Comparison of ENCODE assay signal across 32 cellular contexts in genomic region chr14:31125231-31125630, GRCh38.
"Had no signal": no experiment of that assay in that cellular context is flagged by ENCODE, and none has a peak within 500 bp of the region (broad histone marks: within the 10 kb centered on the region; RNA-seq: fewer than 3 reads in every experiment).

No MANE protein-coding gene starts in this region.

- H3K27ac ChIP-seq: brain microvascular endothelial cell, Peyer's patch, SJSA1 had no signal

- H3K27me3 ChIP-seq: brain microvascular endothelial cell, MG63, Peyer's patch, SJSA1 had no signal

- DNase-seq: activated CD4-positive, alpha-beta T cell treated with anti-CD3 and anti-CD28 coated beads, Interleukin-2, amount 10 ng/mL, durations not matched to agents 24 days and 14 days; activated CD4-positive, alpha-beta T cell treated with anti-CD3 and anti-CD28 coated beads, Interleukin-2, amount 50 U/mL, for 4 hours; activated CD8-positive, alpha-beta T cell treated with anti-CD3 and anti-CD28 coated beads for 36 hours; activated gamma-delta T cell; activated naive CD4-positive, alpha-beta T cell treated with Interleukin-2 at 50 U/mL for 16 hours; activated naive CD8-positive, alpha-beta T cell treated with anti-CD3 and anti-CD28 coated beads, Interleukin-2, amount 50 U/mL, for 24 hours; activated T-cell treated with anti-CD3 and anti-CD28 coated beads, Interleukin-2, amount 50 U/mL, for 24 hours; aorta; brain microvascular endothelial cell; central memory CD4-positive, alpha-beta T cell; Kasumi-1; KG1; MG63; NCI-H1048; NCI-H1436 treated with DMSO at 0.1 percent for 48 hours; NCI-H1694 treated with DMSO at 0.1 percent for 48 hours; NCI-H2029 treated with DMSO at 0.1 percent for 48 hours; NCI-H2107; NCI-H2171; NCI-H510A; NCI-H526; NCI-H748 treated with DMSO at 0.1 percent for 48 hours; NK-92 treated with Interleukin-12 subunit alpha and Interleukin-12 subunit beta, amount 100 ng/mL, for 24 hours; PC-3; Peyer's patch; RPMI8226; SHP77 treated with DMSO at 0.1 percent for 48 hours; SK-N-SH; T-cell had no signal

- H3K4me3 Mint-ChIP-seq: activated CD4-positive, alpha-beta T cell treated with anti-CD3 and anti-CD28 coated beads, Interleukin-2, amount 10 ng/mL, durations not matched to agents 24 days and 14 days; activated CD8-positive, alpha-beta T cell treated with anti-CD3 and anti-CD28 coated beads for 36 hours; activated naive CD4-positive, alpha-beta T cell treated with anti-CD3 and anti-CD28 coated beads, Interleukin-2, amount 50 U/mL, for 24 hours; activated naive CD8-positive, alpha-beta T cell treated with anti-CD3 and anti-CD28 coated beads, Interleukin-2, amount 50 U/mL, for 24 hours; activated T-cell treated with anti-CD3 and anti-CD28 coated beads, Interleukin-2, amount 50 U/mL, for 24 hours had no signal

- H3K9me3 Mint-ChIP-seq: activated CD4-positive, alpha-beta T cell treated with anti-CD3 and anti-CD28 coated beads, Interleukin-2, amount 10 ng/mL, durations not matched to agents 24 days and 14 days; activated CD8-positive, alpha-beta T cell treated with anti-CD3 and anti-CD28 coated beads for 36 hours; activated naive CD4-positive, alpha-beta T cell treated with anti-CD3 and anti-CD28 coated beads, Interleukin-2, amount 50 U/mL, for 24 hours; activated naive CD8-positive, alpha-beta T cell treated with anti-CD3 and anti-CD28 coated beads, Interleukin-2, amount 50 U/mL, for 24 hours; activated T-cell treated with anti-CD3 and anti-CD28 coated beads, Interleukin-2, amount 50 U/mL, for 24 hours; activated T-helper 2 cell treated with anti-CD3 and anti-CD28 coated beads, Interferon-gamma antibody, Interleukin-2, Interleukin-4, amounts not matched to agents 10 μg/mL and 5 μg/mL and 100 μg/mL, durations not matched to agents 14 hours and 24 hours and 36 hours; T-cell had no signal

- H3K27me3 Mint-ChIP-seq: activated CD4-positive, alpha-beta T cell treated with anti-CD3 and anti-CD28 coated beads, Interleukin-2, amount 10 ng/mL, durations not matched to agents 24 days and 14 days; activated CD8-positive, alpha-beta T cell treated with anti-CD3 and anti-CD28 coated beads for 36 hours; activated naive CD4-positive, alpha-beta T cell treated with anti-CD3 and anti-CD28 coated beads, Interleukin-2, amount 50 U/mL, for 24 hours; activated naive CD8-positive, alpha-beta T cell treated with anti-CD3 and anti-CD28 coated beads, Interleukin-2, amount 50 U/mL, for 24 hours; activated T-cell treated with anti-CD3 and anti-CD28 coated beads, Interleukin-2, amount 50 U/mL, for 24 hours; T-cell had no signal

- H3K4me1 ChIP-seq: Peyer's patch, SJSA1 had no signal

- H3K4me3 ChIP-seq: MG63, Peyer's patch, SJSA1 had no signal

- H3K9ac ChIP-seq: SK-N-SH had no signal

- ATAC-seq: activated CD8-positive, alpha-beta T cell treated with anti-CD3 and anti-CD28 coated beads for 36 hours; activated naive CD8-positive, alpha-beta T cell treated with anti-CD3 and anti-CD28 coated beads, Interleukin-2, amount 50 U/mL, for 24 hours; PC-3 had no signal

- H3K9me3 ChIP-seq: MG63, Peyer's patch, SJSA1, SK-N-SH had no signal

- H3K4me2 ChIP-seq: SK-N-SH had no signal

- H3K27ac Mint-ChIP-seq: activated CD4-positive, alpha-beta T cell treated with anti-CD3 and anti-CD28 coated beads, Interleukin-2, amount 10 ng/mL, durations not matched to agents 24 days and 14 days; activated CD8-positive, alpha-beta T cell treated with anti-CD3 and anti-CD28 coated beads for 36 hours; activated naive CD4-positive, alpha-beta T cell treated with anti-CD3 and anti-CD28 coated beads, Interleukin-2, amount 50 U/mL, for 24 hours; activated naive CD8-positive, alpha-beta T cell treated with anti-CD3 and anti-CD28 coated beads, Interleukin-2, amount 50 U/mL, for 24 hours; activated T-cell treated with anti-CD3 and anti-CD28 coated beads, Interleukin-2, amount 50 U/mL, for 24 hours; activated T-helper 2 cell treated with anti-CD3 and anti-CD28 coated beads, Interferon-gamma antibody, Interleukin-2, Interleukin-4, amounts not matched to agents 10 μg/mL and 5 μg/mL and 100 μg/mL, durations not matched to agents 14 hours and 24 hours and 36 hours had no signal
